11 cellular contexts compared by ENCODE assay signal in the genomic region with DNA sequence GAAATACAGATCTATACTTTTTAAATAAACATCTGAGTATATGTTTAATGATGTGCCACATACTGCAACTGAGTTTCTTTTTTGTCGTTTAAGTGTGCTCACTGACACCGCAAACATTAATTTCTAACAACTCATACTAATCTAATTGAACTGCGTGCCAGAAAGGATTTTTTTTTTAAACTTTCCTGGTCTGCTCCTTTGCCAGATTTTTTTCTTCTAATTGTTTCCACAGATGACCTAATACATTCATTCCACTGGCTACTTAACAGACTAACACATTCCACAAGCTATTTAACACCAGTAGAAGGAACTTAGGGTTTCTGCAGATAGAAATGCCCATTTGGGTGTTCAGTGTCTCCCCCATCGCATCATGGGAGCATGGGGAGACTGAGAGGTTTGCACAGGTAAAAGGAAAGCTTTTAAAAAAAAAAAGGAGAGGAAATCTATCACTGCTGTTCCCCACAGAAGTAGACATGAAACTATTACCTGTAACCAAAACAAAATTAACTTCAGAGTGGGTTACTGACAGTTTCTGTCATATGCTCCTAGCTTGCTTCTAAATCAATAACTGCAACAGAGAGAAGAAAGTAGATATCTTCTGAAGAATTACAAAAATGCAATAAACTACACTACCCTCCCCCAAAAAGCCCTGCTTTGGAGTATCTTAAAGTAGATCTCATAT. TPM values are rescaled to one million over a fixed set of nuclear protein-coding genes. Genes with fewer than 3 reads are reported as not detected.
A peak's percentile ranks its signal among the peaks of the same experiment; 100 is the strongest.
DNase-seq lines count a peak whose midpoint lies in the region; ATAC-seq and TF ChIP-seq lines count a peak whose summit lies in the region.
"Had no signal": no experiment of that assay in that cellular context is flagged by ENCODE, and none has a peak within 500 bp of the region (broad histone marks: within the 10 kb centered on the region; RNA-seq: fewer than 3 reads in every experiment).

No MANE protein-coding gene starts in this region.

- H3F3A ChIP-seq in MM.1S (ENCODE audit: insufficient read depth, low read length): peaks cover 23% of the 10 kb centered on the region

- DNase-seq in GM06990 (ENCODE audit: extremely low read depth, insufficient read length): no peak
- DNase-seq in MM.1S: peak; percentile 21
- peak; percentile 16 for DNase-seq in kidney glomerular epithelial cell (lab: John Stamatoyannopoulos, UW)
- DNase-seq in foreskin melanocyte: no peak
- no peak for DNase-seq in HT-29 (ENCODE audit: low spot score)
- DNase-seq in NCI-H2081 (lab: John Stamatoyannopoulos, UW): no peak
- DNase-seq: kidney had no signal

- peak overlapping the region; percentile 39 for H3K9ac ChIP-seq in MM.1S (ENCODE audit: low read length)

- H3K9me3 ChIP-seq in MM.1S (replicated peaks; ENCODE audit: insufficient read depth, low read length): no peaks in the 10 kb centered on the region
- H3K9me3 ChIP-seq: tibial nerve had no signal

- H3K4me3 ChIP-seq in GM06990 (replicated peaks; ENCODE audit: low read depth, low read length) (peak overlapping the region; percentile 6; the same call in 1 of the 2 replicates), MM.1S (ENCODE audit: low read length) (peak overlapping the region; percentile 16)
- H3K4me3 ChIP-seq: skin epidermis, tibial nerve had no signal

- peaks cover 12% of the 10 kb centered on the region for H3K79me2 ChIP-seq in MM.1S (ENCODE audit: low read length)

- 0 out of 2 replicates have a peak overlapping the region, but pooled peaks have one; percentile 10 for H2AFZ ChIP-seq in MM.1S (ENCODE audit: low read length)

- H3K9me2 ChIP-seq in MM.1S (replicated peaks; ENCODE audit: insufficient read depth, low read length): no peaks in the 10 kb centered on the region

- H3K27ac ChIP-seq in MM.1S (ENCODE audit: low read length): peak overlapping the region; percentile 94
- H3K27ac ChIP-seq: tibial nerve had no signal

- peak overlapping the region; percentile 62 for H3K4me2 ChIP-seq in MM.1S (ENCODE audit: low read depth, low read length)

- H4K20me1 ChIP-seq in MM.1S (ENCODE audit: insufficient read depth, low read length): no peaks in the 10 kb centered on the region

- peaks cover 21% of the 10 kb centered on the region for H3K4me1 ChIP-seq in MM.1S (ENCODE audit: low read length)
- H3K4me1 ChIP-seq: tibial nerve had no signal

- peak; percentile 34 for ATAC-seq in GM21576 (IDR thresholded peaks at IDR 0.05; ENCODE audit: unreplicated experiment)
- ATAC-seq in GM19452 (IDR thresholded peaks at IDR 0.05; ENCODE audit: unreplicated experiment): no peak

- H3K36me3 ChIP-seq in GM06990 (ENCODE audit: control insufficient read depth, insufficient read depth, low read length) (peaks cover 2% of the 10 kb centered on the region; the same call in 1 of the 2 replicates), MM.1S (replicated peaks; ENCODE audit: insufficient read depth, low read length) (no peaks in the 10 kb centered on the region)
- H3K36me3 ChIP-seq: tibial nerve had no signal

- no peaks in the 10 kb centered on the region for H3K27me3 ChIP-seq in GM06990 (replicated peaks; ENCODE audit: control insufficient read depth, insufficient read depth, low read length)
- no peaks in the 10 kb centered on the region for H3K27me3 ChIP-seq in MM.1S (replicated peaks; ENCODE audit: insufficient read depth, low read length)
- H3K27me3 ChIP-seq: tibial nerve had no signal

- TF ChIP-seq CTCF in GM06990 (IDR thresholded peaks at IDR 0.05; ENCODE audit: insufficient read depth, low read length, poor library complexity, severe bottlenecking) (no peak), MM.1S (IDR thresholded peaks at IDR 0.05; ENCODE audit: low read length) (no peak)

RNA-seq across cellular contexts. Expression of gene SH3KBP1, which starts 31.6 kb away (rescaled TPM):
- total RNA-seq in HT-29 (2014; rRNA removed; shearing (Covaris generic)): 22.5 and 24.8 TPM in 2 replicates

Comparison
In these comparisons a context has a peak if more than half of its experiments do, and no peak if none do; other contexts are left out.
1. DNase-seq: peak in MM.1S (single experiment) and kidney glomerular epithelial cell (single experiment); none in GM06990 (single experiment), foreskin melanocyte (single experiment), HT-29 (single experiment) and NCI-H2081 (0 of 2).